ENCODE assay signal across 8 cellular contexts in genomic region chr9:133532937-133533668, GRCh38. TPM values are rescaled to one million over a fixed set of nuclear protein-coding genes. Genes with fewer than 3 reads are reported as not detected.
DNase-seq lines count a peak whose midpoint lies in the region; ATAC-seq and TF ChIP-seq lines count a peak whose summit lies in the region.

No MANE protein-coding gene starts in this region.

- H3K27me3 ChIP-seq in lower lobe of right lung (ENCODE audit: low read depth), result peaks cover 30% of the 10 kb centered on the region
- no peaks in the 10 kb centered on the region for H3K27me3 ChIP-seq in vagina

- TF ChIP-seq CTCF in cardiac fibroblast (IDR thresholded peaks at IDR 0.05; ENCODE audit: low read depth, low read length) (peak; percentile 61), lower lobe of right lung (IDR thresholded peaks at IDR 0.05) (peak; percentile 29), vagina (IDR thresholded peaks at IDR 0.05) (peak in 1 of 3 experiments; percentile 35)

- DNase-seq in NCI-H1417 (lab: John Stamatoyannopoulos, UW), result peak; percentile 65 to 81 (median 68)
- DNase-seq in NCI-H1417 treated with DMSO at 0.1 percent for 48 hours (lab: John Stamatoyannopoulos, UW), result no peak
- DNase-seq in NCI-H2107 (lab: John Stamatoyannopoulos, UW), result peak; percentile 56
- DNase-seq in activated CD4-positive, CD25-positive, alpha-beta regulatory T cell treated with anti-CD3 and anti-CD28 coated beads, Interleukin-2, amount 50 U/mL, for 72 hours, result peak; percentile 60
- DNase-seq in cardiac fibroblast (ENCODE audit: low read depth in 2 of 2), result peak; percentile 63 to 69
- peak; percentile 69 for DNase-seq in lower lobe of right lung
- DNase-seq in stimulated activated CD8-positive, alpha-beta memory T cell treated with anti-CD3 and anti-CD28 coated beads, Interleukin-2, amount 100 ng/mL, for 1 hour (ENCODE audit: low read depth in 2 of 2), result peak; percentile 14 to 28
- DNase-seq in vagina (ENCODE audit: extremely low spot score in 2 of 2), result no peak

- H3K4me1 ChIP-seq in lower lobe of right lung, result peaks cover 34% of the 10 kb centered on the region
- H3K4me1 ChIP-seq in vagina, result peaks cover 27% of the 10 kb centered on the region

- no peak for TF ChIP-seq POLR2A in vagina (IDR thresholded peaks at IDR 0.05)

- H3K9me3 ChIP-seq in lower lobe of right lung, result no peaks in the 10 kb centered on the region
- no peaks in the 10 kb centered on the region for H3K9me3 ChIP-seq in vagina

- peak; percentile 47 to 66 for ATAC-seq in lower lobe of right lung

- H3K4me3 ChIP-seq in cardiac fibroblast (replicated peaks in 1 of 2; ENCODE audit: low read depth in 2 of 2, low read length in 2 of 2) (no peak overlapping the region), lower lobe of right lung (no peak overlapping the region), vagina (no peak overlapping the region)

- H3K36me3 ChIP-seq in lower lobe of right lung (no peaks in the 10 kb centered on the region), vagina (no peaks in the 10 kb centered on the region)

- no peak overlapping the region for H3K27ac ChIP-seq in lower lobe of right lung
- no peak overlapping the region for H3K27ac ChIP-seq in vagina

- intact Hi-C loops in lower lobe of right lung (cut with DNase I) (no loop called here), vagina (cut with DNase I) (loop anchor here (10.0 kb wide), 1 partner anchor 182 kb away; no protein-coding TSS in a partner anchor)

RNA-seq across cellular contexts. Expression of gene ADAMTSL2, which starts 1.4 kb away (rescaled TPM):
- total RNA-seq in lower lobe of right lung, result 10.1 TPM
- 2.0 TPM for total RNA-seq in vagina

RNA-seq across cellular contexts. Expression of gene MYMK, which starts 8.3 kb away (rescaled TPM):
- total RNA-seq in lower lobe of right lung (not detected), vagina (not detected)

RNA-seq across cellular contexts. Expression of gene SLC2A6, which starts 54.2 kb away (rescaled TPM):
- 10.5 TPM for total RNA-seq in lower lobe of right lung
- total RNA-seq in vagina, result 3.7 TPM

Comparison
In these comparisons a context has a peak if more than half of its experiments do, and no peak if none do; other contexts are left out.
1. DNase-seq: peak in NCI-H1417 (3 of 3), NCI-H2107 (single experiment), activated CD4-positive, CD25-positive, alpha-beta regulatory T cell treated with anti-CD3 and anti-CD28 coated beads, Interleukin-2, amount 50 U/mL, for 72 hours (single experiment), cardiac fibroblast (2 of 2), lower lobe of right lung (single experiment) and stimulated activated CD8-positive, alpha-beta memory T cell treated with anti-CD3 and anti-CD28 coated beads, Interleukin-2, amount 100 ng/mL, for 1 hour (2 of 2); none in NCI-H1417 treated with DMSO at 0.1 percent for 48 hours (single experiment) and vagina (0 of 2).